8 cellular contexts compared by ENCODE assay signal in genomic region chr9:86945868-86946711, GRCh38.
DNase-seq lines count a peak whose midpoint lies in the region; ATAC-seq and TF ChIP-seq lines count a peak whose summit lies in the region.

No MANE protein-coding gene starts in this region.

- H3K9ac ChIP-seq in iPS-20b (ENCODE audit: low read depth, low read length): peak overlapping the region; percentile 74; the same call in 1 of the 2 replicates

- peak; percentile 31 for DNase-seq in HuH-7 (ENCODE audit: low spot score)
- DNase-seq in UCSD-AML1 (lab: John Stamatoyannopoulos, UW; ENCODE audit: unreplicated experiment): peak; percentile 29
- peak; percentile 51 to 54 for DNase-seq in T47D (ENCODE audit: low read depth in 1 of 2, low spot score in 1 of 2)

- H3K36me3 ChIP-seq in iPS-20b (ENCODE audit: insufficient read depth, low read depth, low read length): no peaks in the 10 kb centered on the region

- H3K4me3 ChIP-seq in iPS-20b (ENCODE audit: low read length): peak overlapping the region; percentile 77
- peak overlapping the region; percentile 57 to 85 (median 72) for H3K4me3 ChIP-seq in skin epidermis

- ATAC-seq in GM21360 (IDR thresholded peaks at IDR 0.05; ENCODE audit: unreplicated experiment) (peak; percentile 45), GM18517 (IDR thresholded peaks at IDR 0.05; ENCODE audit: unreplicated experiment) (no peak)

- H3K27ac ChIP-seq in C4-2B (peak overlapping the region; percentile 43), iPS-20b (ENCODE audit: low read length) (no peak overlapping the region), skin epidermis (peak overlapping the region; percentile 14 to 96 (median 88))

- in situ Hi-C loops in T47D (cut with HindIII; ENCODE audit: low pct_unique_long_range_greater_than_20kb, low sequenced_read_pairs): no loop called here

- H3K4me1 ChIP-seq in iPS-20b (ENCODE audit: insufficient read depth, low read length): peaks cover 46% of the 10 kb centered on the region

- H3K27me3 ChIP-seq in iPS-20b (ENCODE audit: insufficient read depth, low read length): peaks cover 68% of the 10 kb centered on the region

- peak; percentile 41 for TF ChIP-seq CTCF in C4-2B (conservative IDR thresholded peaks at IDR 0.05)

- H3K9me3 ChIP-seq in iPS-20b (ENCODE audit: insufficient read depth, low read depth, low read length): no peaks in the 10 kb centered on the region
